In genomic region chr6:33276864-33277662, GRCh38 we compare ENCODE assay signal across 8 cellular contexts. TPM values are rescaled to one million over a fixed set of nuclear protein-coding genes. Genes with fewer than 3 reads are reported as not detected.
DNase-seq lines count a peak whose midpoint lies in the region; ATAC-seq, FAIRE-seq and TF ChIP-seq lines count a peak whose summit lies in the region.

Gene B3GALT4 (plus strand): TSS chr6:33277123. CDS start chr6:33277420, 297 bp downstream.

- DNase-seq in LoVo (ENCODE audit: low spot score) (peak; percentile 75), T-helper 2 cell (peak; percentile 43 to 90 (median 63)), ascending aorta (ENCODE audit: low spot score in 2 of 2) (peak in 1 of 2 donors; percentile 84), hepatocyte (ENCODE audit: low spot score) (peak; percentile 88), retina (peak; percentile 92), GM19240 (ENCODE audit: insufficient read length, low spot score) (no peak)

- H3K4me2 ChIP-seq in hepatocyte: peak within 1 kb of the TSS; percentile 91

- H2AFZ ChIP-seq in hepatocyte: peak within 1 kb of the TSS; percentile 88

- no peaks in the 10 kb centered on the region for H3K27me3 ChIP-seq in ascending aorta
- H3K27me3 ChIP-seq in hepatocyte: no peaks in the 10 kb centered on the region

- 3% methylated on average over 41 of the region's 80 CpGs for WGBS in hepatocyte (ENCODE audit: low lambda C conversion rate, missing lambda C conversion rate)

- H3K4me3 ChIP-seq in ascending aorta (peak within 1 kb of the TSS; percentile 69 to 80), hepatocyte (peak within 1 kb of the TSS; percentile 74)

- peaks cover 36% of the 10 kb centered on the region for H3K79me2 ChIP-seq in hepatocyte

- peak; percentile 55 to 61 (median 57) for TF ChIP-seq CTCF in ascending aorta (IDR thresholded peaks at IDR 0.05)
- TF ChIP-seq CTCF in hepatocyte (IDR thresholded peaks at IDR 0.05; ENCODE audit: poor library complexity): peak; percentile 47

- H3K4me1 ChIP-seq in ascending aorta (peaks cover 9 to 36% of the 10 kb centered on the region in 2 donors), hepatocyte (ENCODE audit: insufficient read depth) (peaks cover 51% of the 10 kb centered on the region)

- no peaks in the 10 kb centered on the region for H3K9me2 ChIP-seq in hepatocyte (replicated peaks; ENCODE audit: insufficient read depth)

- peak; percentile 44 for ATAC-seq in GM21737 (IDR thresholded peaks at IDR 0.05; ENCODE audit: unreplicated experiment)

- H3K36me3 ChIP-seq in ascending aorta: peaks cover 22 to 42% of the 10 kb centered on the region in 2 donors
- no peaks in the 10 kb centered on the region for H3K36me3 ChIP-seq in hepatocyte (replicated peaks; ENCODE audit: insufficient read depth, low read depth)

- peaks cover 29% of the 10 kb centered on the region for H4K20me1 ChIP-seq in hepatocyte (ENCODE audit: insufficient read depth, poor library complexity, severe bottlenecking)

- FAIRE-seq in G401.6 (lab: Jason Lieb, UNC): peak; percentile 94

- intact Hi-C loops in ascending aorta (cut with DNase I): loop anchor here (1.0 kb wide), 2 partner anchors 11 to 21 kb away; partner anchors contain the start of gene RGL2

- peak within 1 kb of the TSS; percentile 85 to 93 for H3K27ac ChIP-seq in ascending aorta
- H3K27ac ChIP-seq in hepatocyte: peak within 1 kb of the TSS; percentile 97

- H3K9me3 ChIP-seq in ascending aorta (no peaks in the 10 kb centered on the region), hepatocyte (ENCODE audit: low read depth) (no peaks in the 10 kb centered on the region)

RNA-seq across cellular contexts. Expression of gene B3GALT4, which starts in this region (rescaled TPM):
- 15.9 TPM for total RNA-seq in ascending aorta
- 2.0 and 5.2 TPM in 2 replicates for total RNA-seq in hepatocyte
- 5.7 and 8.1 TPM in 2 replicates for polyA plus RNA-seq in hepatocyte
